ENCODE assay signal across 9 cellular contexts in the genomic region with DNA sequence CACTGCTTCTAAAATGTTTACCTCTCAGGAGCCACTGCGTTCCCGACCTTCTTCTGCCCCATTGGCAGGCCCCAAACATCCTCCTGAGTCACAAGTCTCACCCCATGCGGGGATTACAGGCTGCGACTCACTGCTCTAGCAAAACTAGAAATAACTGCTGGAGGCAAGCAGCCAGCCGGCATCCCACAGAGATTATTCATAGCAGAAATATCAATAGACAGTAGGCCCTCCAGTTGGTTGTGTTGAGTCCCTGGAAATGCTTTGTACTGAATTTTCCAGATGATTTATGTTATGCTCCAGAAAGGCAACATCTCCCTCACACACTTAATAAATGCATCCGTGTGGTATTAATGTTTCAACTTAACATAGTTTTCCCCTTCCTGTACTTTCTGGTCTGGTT.
A peak's percentile ranks its signal among the peaks of the same experiment; 100 is the strongest.
DNase-seq lines count a peak whose midpoint lies in the region; ATAC-seq and TF ChIP-seq lines count a peak whose summit lies in the region.
"Had no signal": no experiment of that assay in that cellular context is flagged by ENCODE, and none has a peak within 500 bp of the region (broad histone marks: within the 10 kb centered on the region; RNA-seq: fewer than 3 reads in every experiment).

No MANE protein-coding gene starts in this region.

- no peaks in the 10 kb centered on the region for H3K9me3 Mint-ChIP-seq in activated CD4-positive, alpha-beta T cell treated with anti-CD3 and anti-CD28 coated beads, Interleukin-2, amount 10 ng/mL, durations not matched to agents 7 days and 5 days
- H3K9me3 Mint-ChIP-seq in glutamatergic neuron (ENCODE audit: unreplicated experiment) = peaks cover 4% of the 10 kb centered on the region

- H3K4me3 Mint-ChIP-seq in activated CD4-positive, alpha-beta T cell treated with anti-CD3 and anti-CD28 coated beads, Interleukin-2, amount 10 ng/mL, durations not matched to agents 7 days and 5 days = no peak overlapping the region
- H3K4me3 Mint-ChIP-seq in glutamatergic neuron (ENCODE audit: unreplicated experiment) = no peak overlapping the region

- ATAC-seq in sciatic nerve = peak; percentile 79

- no peak overlapping the region for H3K27ac Mint-ChIP-seq in activated CD4-positive, alpha-beta T cell treated with anti-CD3 and anti-CD28 coated beads, Interleukin-2, amount 10 ng/mL, durations not matched to agents 7 days and 5 days
- H3K27ac Mint-ChIP-seq in glutamatergic neuron (ENCODE audit: unreplicated experiment) = peak overlapping the region; percentile 35

- peak; percentile 76 for DNase-seq in activated CD4-positive, alpha-beta T cell treated with anti-CD3 and anti-CD28 coated beads for 48 hours
- DNase-seq in activated CD4-positive, alpha-beta T cell treated with anti-CD3 and anti-CD28 coated beads, Interleukin-2, amount 10 ng/mL, durations not matched to agents 7 days and 5 days = no peak
- peak; percentile 81 for DNase-seq in T1000 (lab: John Stamatoyannopoulos, UW)
- no peak for DNase-seq in glutamatergic neuron
- peak; percentile 79 for DNase-seq in sciatic nerve (ENCODE audit: low spot score)
- DNase-seq in NCI-H1436 treated with DMSO at 0.1 percent for 48 hours (lab: John Stamatoyannopoulos, UW) = no peak
- DNase-seq in GDM1 (lab: John Stamatoyannopoulos, UW) = no peak
- DNase-seq in BE2C = no peak

- no peaks in the 10 kb centered on the region for H3K27me3 Mint-ChIP-seq in activated CD4-positive, alpha-beta T cell treated with anti-CD3 and anti-CD28 coated beads, Interleukin-2, amount 10 ng/mL, durations not matched to agents 7 days and 5 days
- peaks cover 4% of the 10 kb centered on the region for H3K27me3 Mint-ChIP-seq in glutamatergic neuron (ENCODE audit: unreplicated experiment)

- POLR2A ChIA-PET in activated CD4-positive, alpha-beta T cell treated with anti-CD3 and anti-CD28 coated beads, Interleukin-2, amount 10 ng/mL, durations not matched to agents 7 days and 5 days (lab: Charles Lee) = interaction anchor here (0.5 kb wide), 1 partner anchor 111 kb away, joined by 3 read pairs; no protein-coding TSS in a partner anchor

- peaks cover 15% of the 10 kb centered on the region for H3K4me1 Mint-ChIP-seq in activated CD4-positive, alpha-beta T cell treated with anti-CD3 and anti-CD28 coated beads, Interleukin-2, amount 10 ng/mL, durations not matched to agents 7 days and 5 days
- H3K4me1 Mint-ChIP-seq in glutamatergic neuron (ENCODE audit: low read depth, unreplicated experiment) = peaks cover 17% of the 10 kb centered on the region

- CTCF ChIA-PET in activated CD4-positive, alpha-beta T cell treated with anti-CD3 and anti-CD28 coated beads, Interleukin-2, amount 10 ng/mL, durations not matched to agents 7 days and 5 days (lab: Charles Lee) = no interaction called here

- H3K36me3 Mint-ChIP-seq in activated CD4-positive, alpha-beta T cell treated with anti-CD3 and anti-CD28 coated beads, Interleukin-2, amount 10 ng/mL, durations not matched to agents 7 days and 5 days (ENCODE audit: low read depth) = peaks cover 42% of the 10 kb centered on the region
- H3K36me3 Mint-ChIP-seq in glutamatergic neuron (ENCODE audit: unreplicated experiment) = no peaks in the 10 kb centered on the region

- intact Hi-C loops in sciatic nerve (cut with DNase I) = no loop called here

- H3K9me3 ChIP-seq in BE2C = no peaks in the 10 kb centered on the region

- no peak overlapping the region for H3K4me3 ChIP-seq in BE2C (ENCODE audit: low read depth, low read length)
- H3K4me3 ChIP-seq: skin epidermis had no signal

- no peaks in the 10 kb centered on the region for H3K27me3 ChIP-seq in BE2C

- H3K36me3 ChIP-seq in BE2C = no peaks in the 10 kb centered on the region

- no peak for TF ChIP-seq CTCF in glutamatergic neuron (IDR thresholded peaks at IDR 0.05; ENCODE audit: partially characterized antibody, unreplicated experiment)
- TF ChIP-seq CTCF in BE2C (IDR thresholded peaks at IDR 0.05; ENCODE audit: low read depth, low read length) = no peak

- H3K4me1 ChIP-seq in BE2C = no peaks in the 10 kb centered on the region

Comparison
In these comparisons a context has a peak if more than half of its experiments do, and no peak if none do; other contexts are left out.
1. DNase-seq: peak in activated CD4-positive, alpha-beta T cell treated with anti-CD3 and anti-CD28 coated beads for 48 hours (single experiment), T1000 (single experiment) and sciatic nerve (single experiment); none in activated CD4-positive, alpha-beta T cell treated with anti-CD3 and anti-CD28 coated beads, Interleukin-2, amount 10 ng/mL, durations not matched to agents 7 days and 5 days (single experiment), glutamatergic neuron (single experiment), NCI-H1436 treated with DMSO at 0.1 percent for 48 hours (single experiment), GDM1 (single experiment) and BE2C (single experiment).